ENCODE assay signal across 8 cellular contexts in genomic region chr10:97714401-97715258, GRCh38. TPM values are rescaled to one million over a fixed set of nuclear protein-coding genes. Genes with fewer than 3 reads are reported as not detected.
DNase-seq lines count a peak whose midpoint lies in the region; ATAC-seq and TF ChIP-seq lines count a peak whose summit lies in the region.

No MANE protein-coding gene starts in this region.

- peaks cover 84% of the 10 kb centered on the region for H3K27me3 Mint-ChIP-seq in activated naive CD4-positive, alpha-beta T cell treated with anti-CD3 and anti-CD28 coated beads, Interleukin-2, amount 10 ng/mL, durations not matched to agents 7 days and 5 days
- H3K27me3 Mint-ChIP-seq in HFFc6 (ENCODE audit: insufficient read depth): peaks cover 2% of the 10 kb centered on the region

- peak overlapping the region; percentile 100 for H3K4me3 Mint-ChIP-seq in activated naive CD4-positive, alpha-beta T cell treated with anti-CD3 and anti-CD28 coated beads, Interleukin-2, amount 10 ng/mL, durations not matched to agents 7 days and 5 days
- H3K4me3 Mint-ChIP-seq in HFFc6: peak overlapping the region; percentile 96

- H3K27ac ChIP-seq in right atrium auricular region (peak overlapping the region; percentile 94 to 95), rectal smooth muscle tissue (ENCODE audit: low read depth, low read length) (peak overlapping the region; percentile 95)

- H3K27me3 ChIP-seq in right atrium auricular region (no peaks in the 10 kb centered on the region), rectal smooth muscle tissue (ENCODE audit: control insufficient read depth, insufficient read depth, low read length) (no peaks in the 10 kb centered on the region)

- no peaks in the 10 kb centered on the region for H3K9me3 Mint-ChIP-seq in activated naive CD4-positive, alpha-beta T cell treated with anti-CD3 and anti-CD28 coated beads, Interleukin-2, amount 10 ng/mL, durations not matched to agents 7 days and 5 days
- H3K9me3 Mint-ChIP-seq in HFFc6: no peaks in the 10 kb centered on the region

- peaks cover 17% of the 10 kb centered on the region for H3K4me1 Mint-ChIP-seq in activated naive CD4-positive, alpha-beta T cell treated with anti-CD3 and anti-CD28 coated beads, Interleukin-2, amount 10 ng/mL, durations not matched to agents 7 days and 5 days
- peaks cover 69% of the 10 kb centered on the region for H3K4me1 Mint-ChIP-seq in HFFc6 (ENCODE audit: low read depth)

- no peaks in the 10 kb centered on the region for H3K36me3 Mint-ChIP-seq in activated naive CD4-positive, alpha-beta T cell treated with anti-CD3 and anti-CD28 coated beads, Interleukin-2, amount 10 ng/mL, durations not matched to agents 7 days and 5 days
- peaks cover 36% of the 10 kb centered on the region for H3K36me3 Mint-ChIP-seq in HFFc6 (ENCODE audit: low read depth)

- H3K36me3 ChIP-seq in right atrium auricular region: peaks cover 6% of the 10 kb centered on the region
- peaks cover 8% of the 10 kb centered on the region for H3K36me3 ChIP-seq in rectal smooth muscle tissue (ENCODE audit: control insufficient read depth, insufficient read depth, low read length)

- H3K27ac Mint-ChIP-seq in activated naive CD4-positive, alpha-beta T cell treated with anti-CD3 and anti-CD28 coated beads, Interleukin-2, amount 10 ng/mL, durations not matched to agents 7 days and 5 days: no peak overlapping the region
- H3K27ac Mint-ChIP-seq in HFFc6: peak overlapping the region; percentile 97

- H3K4me1 ChIP-seq in right atrium auricular region (peaks cover 3 to 61% of the 10 kb centered on the region in 2 donors), rectal smooth muscle tissue (ENCODE audit: control insufficient read depth, insufficient read depth, low read length) (peaks cover 46% of the 10 kb centered on the region)

- H3K9ac ChIP-seq in rectal smooth muscle tissue (ENCODE audit: low read length): peak overlapping the region; percentile 50

- CTCF ChIA-PET in activated naive CD4-positive, alpha-beta T cell treated with anti-CD3 and anti-CD28 coated beads, Interleukin-2, amount 10 ng/mL, durations not matched to agents 7 days and 5 days (lab: Charles Lee): interaction anchor here (1.1 to 14.9 kb wide), 3 partner anchors 13 to 17 kb away, joined by 3 to 402 read pairs (median 19); partner anchors contain the start of gene ZFYVE27

- H3K4me3 ChIP-seq in right atrium auricular region (peak overlapping the region; percentile 71 to 74), rectal smooth muscle tissue (ENCODE audit: low read length) (peak overlapping the region; percentile 94)

- TF ChIP-seq CTCF in HFFc6 (IDR thresholded peaks at IDR 0.05): peak; percentile 25; the same call in 1 of the 2 replicates
- no peak for TF ChIP-seq CTCF in right atrium auricular region (IDR thresholded peaks at IDR 0.05)

- no peaks in the 10 kb centered on the region for H3K9me3 ChIP-seq in right atrium auricular region

- ATAC-seq in GM21528 (IDR thresholded peaks at IDR 0.05; ENCODE audit: low FRiP score, unreplicated experiment): no peak

- peak; percentile 24 for DNase-seq in activated naive CD4-positive, alpha-beta T cell treated with anti-CD3 and anti-CD28 coated beads, Interleukin-2, amount 10 ng/mL, durations not matched to agents 7 days and 5 days
- no peak for DNase-seq in activated naive CD4-positive, alpha-beta T cell treated with Interleukin-2 at 50 U/mL for 16 hours
- DNase-seq in HFFc6 (peak; percentile 85), NCI-H2227 (lab: John Stamatoyannopoulos, UW; ENCODE audit: unreplicated experiment) (peak; percentile 58), amniotic stem cell (lab: John Stamatoyannopoulos, UW) (peak; percentile 60), right atrium auricular region (ENCODE audit: low spot score) (peak; percentile 87)

RNA-seq across cellular contexts. Expression of gene MARVELD1, which starts 1.1 kb away (rescaled TPM):
- 10 to 100 TPM; 76.7 to 94.7 (median 80.9) TPM for total RNA-seq in HFFc6 (2021; fragmentation: NEBNext Ultra II Directional; extraction: Animal tissue kit (Norgen Biotek cat#: 25700))
- total RNA-seq in right atrium auricular region: 10 to 100 TPM in 1 of 2 donors, 1 to 10 TPM in 1; 8.5 to 26.5 TPM

RNA-seq across cellular contexts. Expression of gene ZFYVE27, which starts 22.3 kb away (rescaled TPM):
- total RNA-seq in HFFc6 (2021; fragmentation: NEBNext Ultra II Directional; extraction: Animal tissue kit (Norgen Biotek cat#: 25700)): 10 to 100 TPM; 16.6 to 23.0 (median 18.3) TPM
- 10 to 100 TPM; 14.6 to 16.1 TPM for total RNA-seq in right atrium auricular region

RNA-seq across cellular contexts. Expression of gene AVPI1, which starts 27.6 kb away (rescaled TPM):
- total RNA-seq in HFFc6 (2021; fragmentation: NEBNext Ultra II Directional; extraction: Animal tissue kit (Norgen Biotek cat#: 25700)): 10 to 100 TPM; 28.2 to 44.8 (median 39.5) TPM
- 10 to 100 TPM; 10.5 to 23.7 TPM for total RNA-seq in right atrium auricular region

RNA-seq across cellular contexts. Expression of gene SFRP5, which starts 57.2 kb away (rescaled TPM):
- not detected for total RNA-seq in HFFc6 (2021; fragmentation: NEBNext Ultra II Directional; extraction: Animal tissue kit (Norgen Biotek cat#: 25700))
- total RNA-seq in right atrium auricular region: 100 to 1,000 TPM; 140 to 260 TPM
